ENCODE assay signal across 25 cellular contexts in the genomic region with DNA sequence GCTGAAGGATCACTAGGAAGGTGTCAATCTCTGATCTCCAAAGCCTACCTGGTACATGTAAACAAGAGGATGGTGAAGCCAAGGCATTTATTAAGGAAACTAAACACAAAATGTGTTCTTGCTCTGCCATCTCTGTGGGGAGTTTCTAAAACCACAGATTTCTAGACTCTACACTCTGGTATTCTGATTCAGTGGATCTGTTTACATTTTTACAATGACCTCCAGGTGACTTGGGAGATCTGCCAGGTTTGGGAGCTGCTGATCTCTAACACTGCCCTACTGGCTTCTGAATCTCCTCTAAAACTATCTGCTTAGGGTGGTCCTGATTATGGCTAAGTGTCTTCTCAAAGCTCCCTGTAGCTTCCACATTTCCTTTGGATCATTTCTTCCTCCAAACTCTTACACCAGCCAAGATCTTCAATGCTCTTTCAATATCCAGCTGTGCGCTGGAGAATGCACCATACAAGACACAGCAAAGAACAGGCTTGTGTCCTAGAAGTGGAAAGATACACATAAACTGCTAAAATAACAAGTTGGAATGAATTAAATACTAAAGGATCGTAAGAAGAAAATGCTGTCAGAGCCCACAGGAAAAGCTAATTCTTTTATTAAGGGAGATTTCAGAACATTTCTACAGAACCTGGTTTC.
DNase-seq lines count a peak whose midpoint lies in the region; ATAC-seq, FAIRE-seq and TF ChIP-seq lines count a peak whose summit lies in the region.
"Had no signal": no experiment of that assay in that cellular context is flagged by ENCODE, and none has a peak within 500 bp of the region (broad histone marks: within the 10 kb centered on the region; RNA-seq: fewer than 3 reads in every experiment).

No MANE protein-coding gene starts in this region.

- H2AK5ac ChIP-seq in mesenchymal stem cell (ENCODE audit: low read length, severe bottlenecking), result no peak overlapping the region

- H3K4me3 ChIP-seq in choroid plexus epithelial cell (ENCODE audit: low read depth, low read length) (no peak overlapping the region), mesenchymal stem cell (ENCODE audit: insufficient read depth in 1 of 2, low read depth in 1 of 2, low read length in 2 of 2) (no peak overlapping the region), kidney (ENCODE audit: low read length in 2 of 2) (no peak overlapping the region)
- H3K4me3 ChIP-seq: BLaER1, hepatocyte, thoracic aorta had no signal

- H3K9me3 Mint-ChIP-seq in stimulated activated naive B cell treated with anti-CD40 and anti-IgM and Interleukin-4, amounts not matched to agents 10 μg/mL and 1 μg/mL and 100 μg/mL, for 72 hours, result no peaks in the 10 kb centered on the region
- H3K9me3 Mint-ChIP-seq: dendritic cell treated with granulocyte-macrophage colony-stimulating factor and Interleukin-4, amounts not matched to agents 40 ng/mL and 50 ng/mL, for 4 days; T-helper 1 cell treated with Interleukin-12 subunit alpha and Interleukin-12 subunit beta and Interleukin-4 antibody, amounts not matched to agents 30 μg/mL and 1 μg/mL, for 36 hours had no signal

- H3K27me3 Mint-ChIP-seq in stimulated activated naive B cell treated with anti-CD40 and anti-IgM and Interleukin-4, amounts not matched to agents 10 μg/mL and 1 μg/mL and 100 μg/mL, for 72 hours, result peaks cover 0 to 5% of the 10 kb centered on the region in 2 donors
- H3K27me3 Mint-ChIP-seq: dendritic cell treated with granulocyte-macrophage colony-stimulating factor and Interleukin-4, amounts not matched to agents 40 ng/mL and 50 ng/mL, for 4 days had no signal

- DNase-seq in Daoy (ENCODE audit: low read depth) (peak; percentile 12), M059J (ENCODE audit: low read depth) (peak; percentile 91), choroid plexus epithelial cell (ENCODE audit: low read depth) (peak; percentile 82), mesenchymal stem cell (peak; percentile 64), Right ventricle myocardium inferior (ENCODE audit: missing footprints) (no peak), kidney (no peak)
- DNase-seq in stimulated activated naive B cell treated with anti-CD40 and anti-IgM and Interleukin-4, amounts not matched to agents 10 μg/mL and 1 μg/mL and 100 μg/mL, for 72 hours, result no peak
- no peak for DNase-seq in stimulated activated naive CD4-positive, alpha-beta T cell treated with Interleukin-2 at 50 U/mL for 16 hours (lab: John Stamatoyannopoulos, UW)
- DNase-seq: activated CD8-positive, alpha-beta T cell treated with anti-CD3 and anti-CD28 coated beads, Interleukin-2, amount 10 ng/mL, durations not matched to agents 7 days and 5 days; anterior cingulate cortex; DMS153; erythroblast; left cardiac atrium; NCI-H1092; NCI-H82; occipital lobe; SHP77; stimulated activated CD4-positive, alpha-beta T cell treated with anti-CD3 and anti-CD28 coated beads, Interleukin-4, amount 100 ng/mL, for 24 hours; stimulated activated CD8-positive, alpha-beta memory T cell treated with anti-CD3 and anti-CD28 coated beads, Interleukin-4, amount 100 ng/mL, for 48 hours had no signal

- H3K4ac ChIP-seq in mesenchymal stem cell (ENCODE audit: low read depth in 1 of 2, low read length in 2 of 2), result no peak overlapping the region

- H3K9ac ChIP-seq in mesenchymal stem cell (ENCODE audit: low read length), result no peak overlapping the region
- no peak overlapping the region for H3K9ac ChIP-seq in kidney (ENCODE audit: low read length in 2 of 2)
- H3K9ac ChIP-seq: BLaER1 had no signal

- H3K14ac ChIP-seq in mesenchymal stem cell (ENCODE audit: low read length in 2 of 2), result no peak overlapping the region

- H4K91ac ChIP-seq in mesenchymal stem cell (ENCODE audit: low read length), result no peak overlapping the region

- WGBS in mesenchymal stem cell, result 88% methylated on average over 1 of the region's 2 CpGs

- no peaks in the 10 kb centered on the region for H3K36me3 Mint-ChIP-seq in stimulated activated naive B cell treated with anti-CD40 and anti-IgM and Interleukin-4, amounts not matched to agents 10 μg/mL and 1 μg/mL and 100 μg/mL, for 72 hours

- no peak for FAIRE-seq in kidney (lab: Jason Lieb, UNC)

- TF ChIP-seq CTCF in choroid plexus epithelial cell (conservative IDR thresholded peaks at IDR 0.05; ENCODE audit: low read depth, low read length) (no peak), kidney (IDR thresholded peaks at IDR 0.05; ENCODE audit: borderline replicate concordance, extremely low read depth, insufficient read depth) (no peak)

- no peak overlapping the region for H3K27ac Mint-ChIP-seq in stimulated activated naive B cell treated with anti-CD40 and anti-IgM and Interleukin-4, amounts not matched to agents 10 μg/mL and 1 μg/mL and 100 μg/mL, for 72 hours
- H3K27ac Mint-ChIP-seq: activated CD8-positive, alpha-beta T cell treated with anti-CD3 and anti-CD28 coated beads, Interleukin-2, amount 10 ng/mL, durations not matched to agents 7 days and 5 days; dendritic cell treated with granulocyte-macrophage colony-stimulating factor and Interleukin-4, amounts not matched to agents 40 ng/mL and 50 ng/mL, for 4 days; T-helper 1 cell treated with Interleukin-12 subunit alpha and Interleukin-12 subunit beta and Interleukin-4 antibody, amounts not matched to agents 30 μg/mL and 1 μg/mL, for 36 hours; WTC11 had no signal

- H3K27ac ChIP-seq in mesenchymal stem cell (ENCODE audit: low read length, poor library complexity, severe bottlenecking) (peak overlapping the region; percentile 50), kidney (ENCODE audit: low read depth in 2 of 2, low read length in 2 of 2) (no peak overlapping the region)
- H3K27ac ChIP-seq: BLaER1, hepatocyte, thoracic aorta had no signal

- H2BK5ac ChIP-seq in mesenchymal stem cell (ENCODE audit: low read depth, low read length, poor library complexity, severe bottlenecking), result no peak overlapping the region

- H3K23ac ChIP-seq in mesenchymal stem cell (ENCODE audit: low read length in 2 of 2), result no peak overlapping the region

- H3K4me1 Mint-ChIP-seq in stimulated activated naive B cell treated with anti-CD40 and anti-IgM and Interleukin-4, amounts not matched to agents 10 μg/mL and 1 μg/mL and 100 μg/mL, for 72 hours, result no peaks in the 10 kb centered on the region

- intact Hi-C loops in Right ventricle myocardium inferior (cut with DNase I), result no loop called here
- intact Hi-C loops in kidney (cut with DNase I), result no loop called here

- H3K18ac ChIP-seq in mesenchymal stem cell (ENCODE audit: low read depth in 1 of 2, low read length in 2 of 2), result no peak overlapping the region

- no peak overlapping the region for H2BK120ac ChIP-seq in mesenchymal stem cell (ENCODE audit: low read depth, low read length)

- H4K8ac ChIP-seq in mesenchymal stem cell (ENCODE audit: low read length), result no peak overlapping the region

- ATAC-seq in stimulated activated naive B cell treated with anti-CD40 and anti-IgM and Interleukin-4, amounts not matched to agents 10 μg/mL and 1 μg/mL and 100 μg/mL, for 72 hours (replicated peaks), result no peak
- ATAC-seq in Right ventricle myocardium inferior, result no peak
- ATAC-seq: activated CD8-positive, alpha-beta T cell treated with anti-CD3 and anti-CD28 coated beads, Interleukin-2, amount 10 ng/mL, durations not matched to agents 7 days and 5 days; left cardiac atrium; WTC11 had no signal

- H3K9me3 ChIP-seq in mesenchymal stem cell (ENCODE audit: control insufficient read depth, low read length) (no peaks in the 10 kb centered on the region), kidney (ENCODE audit: control insufficient read depth in 1 of 2, low read length in 2 of 2) (no peaks in the 10 kb centered on the region)
- H3K9me3 ChIP-seq: BLaER1, thoracic aorta had no signal

- no peak overlapping the region for H2BK15ac ChIP-seq in mesenchymal stem cell (ENCODE audit: low read depth, poor library complexity, severe bottlenecking)

- no peak overlapping the region for H3K4me3 Mint-ChIP-seq in stimulated activated naive B cell treated with anti-CD40 and anti-IgM and Interleukin-4, amounts not matched to agents 10 μg/mL and 1 μg/mL and 100 μg/mL, for 72 hours
- H3K4me3 Mint-ChIP-seq: activated CD8-positive, alpha-beta T cell treated with anti-CD3 and anti-CD28 coated beads, Interleukin-2, amount 10 ng/mL, durations not matched to agents 7 days and 5 days; dendritic cell treated with granulocyte-macrophage colony-stimulating factor and Interleukin-4, amounts not matched to agents 40 ng/mL and 50 ng/mL, for 4 days; T-helper 1 cell treated with Interleukin-12 subunit alpha and Interleukin-12 subunit beta and Interleukin-4 antibody, amounts not matched to agents 30 μg/mL and 1 μg/mL, for 36 hours; WTC11 had no signal

- no peak overlapping the region for H2BK12ac ChIP-seq in mesenchymal stem cell (ENCODE audit: low read length in 2 of 2)

- H3K36me3 ChIP-seq in mesenchymal stem cell (ENCODE audit: control insufficient read depth in 1 of 2, insufficient read depth in 2 of 2, low read depth in 1 of 2, low read length in 2 of 2), result no peaks in the 10 kb centered on the region
- no peaks in the 10 kb centered on the region for H3K36me3 ChIP-seq in kidney (ENCODE audit: control insufficient read depth in 1 of 2, insufficient read depth in 2 of 2, low read length in 2 of 2)
- H3K36me3 ChIP-seq: BLaER1, thoracic aorta had no signal

- H3K27me3 ChIP-seq in mesenchymal stem cell (ENCODE audit: control insufficient read depth in 1 of 2, insufficient read depth in 1 of 2, low read length in 2 of 2), result no peaks in the 10 kb centered on the region
- H3K27me3 ChIP-seq: BLaER1, hepatocyte had no signal

- no peak overlapping the region for H2AFZ ChIP-seq in mesenchymal stem cell (ENCODE audit: low read depth, low read length)
- H2AFZ ChIP-seq: hepatocyte had no signal

- H3K79me1 ChIP-seq in mesenchymal stem cell (replicated peaks; ENCODE audit: low read length, poor library complexity, severe bottlenecking), result no peaks in the 10 kb centered on the region

- H3K4me1 ChIP-seq in mesenchymal stem cell (ENCODE audit: control insufficient read depth, insufficient read depth, low read depth, low read length), result peaks cover 7% of the 10 kb centered on the region
- no peaks in the 10 kb centered on the region for H3K4me1 ChIP-seq in kidney (ENCODE audit: control insufficient read depth in 1 of 2, insufficient read depth in 1 of 2, low read depth in 1 of 2, low read length in 2 of 2)
- H3K4me1 ChIP-seq: BLaER1 had no signal

- no peak overlapping the region for H3K4me2 ChIP-seq in mesenchymal stem cell (ENCODE audit: low read length, poor library complexity, severe bottlenecking)
- H3K4me2 ChIP-seq: BLaER1, hepatocyte had no signal

Comparison
In these comparisons a context has a peak if more than half of its experiments do, and no peak if none do; other contexts are left out.
1. DNase-seq: peak in Daoy (single experiment), M059J (single experiment), choroid plexus epithelial cell (single experiment) and mesenchymal stem cell (single experiment); none in stimulated activated naive B cell treated with anti-CD40 and anti-IgM and Interleukin-4, amounts not matched to agents 10 μg/mL and 1 μg/mL and 100 μg/mL, for 72 hours (single experiment), Right ventricle myocardium inferior (single experiment), stimulated activated naive CD4-positive, alpha-beta T cell treated with Interleukin-2 at 50 U/mL for 16 hours (single experiment) and kidney (single experiment).